In the genomic region with DNA sequence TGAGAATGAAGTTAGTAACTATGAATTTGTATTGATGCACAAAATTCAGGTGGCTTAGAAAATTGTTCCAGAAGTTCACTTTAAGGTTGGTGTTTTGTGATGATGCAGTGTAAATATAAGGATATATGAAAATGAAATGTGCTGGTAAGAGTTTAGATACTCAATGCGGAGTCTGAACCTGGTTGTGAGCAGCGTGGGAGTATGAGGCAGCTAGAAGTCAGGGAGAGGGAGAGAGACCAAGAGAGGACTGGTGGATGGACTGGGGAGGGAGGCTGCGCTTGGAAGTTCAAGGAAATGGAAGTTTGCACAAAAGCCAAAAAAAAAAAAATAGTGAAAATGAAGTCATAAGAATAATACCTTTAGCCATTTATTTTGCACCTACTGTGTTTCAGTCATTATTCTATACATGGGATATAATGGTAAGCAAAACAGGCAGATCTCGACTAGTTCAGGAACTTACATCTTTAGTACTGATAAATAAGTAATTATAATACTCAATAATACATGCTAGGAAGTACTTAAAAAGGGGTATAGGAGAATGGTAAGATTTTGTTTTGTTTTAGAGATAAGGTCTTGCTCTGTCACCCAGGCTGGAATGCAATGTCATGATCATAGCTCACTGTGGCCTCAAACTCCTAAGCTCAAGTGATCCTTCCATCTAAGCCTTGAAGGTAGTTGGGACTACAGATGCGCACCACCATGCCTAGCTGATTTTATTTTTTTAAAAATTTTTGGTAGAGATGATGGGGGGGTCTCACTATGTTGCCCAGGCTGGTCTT, we compare ENCODE assay signal across 25 cellular contexts.
"Had no signal": no experiment of that assay in that cellular context is flagged by ENCODE, and none has a peak within 500 bp of the region (broad histone marks: within the 10 kb centered on the region; RNA-seq: fewer than 3 reads in every experiment).

No MANE protein-coding gene starts in this region.

- H3K4me3 ChIP-seq: left lung, lung, ovary, right atrium auricular region, skin epidermis, spleen, tibial nerve, uterus had no signal

- FAIRE-seq: islet of Langerhans, kidney had no signal

- H3K27ac ChIP-seq: left lung, ovary, right atrium auricular region, skin epidermis, spleen, tibial nerve, uterus had no signal

- H3K9me3 Mint-ChIP-seq: immature natural killer cell; mesothelial cell of epicardium; naive B cell; natural killer cell; stimulated activated memory B cell treated with anti-CD40 and anti-IgM and Interleukin-4, amounts not matched to agents 10 μg/mL and 1 μg/mL and 100 μg/mL, for 72 hours; stimulated activated naive CD8-positive, alpha-beta T cell treated with anti-CD3 and anti-CD28 coated beads, Interleukin-15, amount 100 ng/mL, for 72 hours; type B pancreatic cell had no signal

- H3K9me3 ChIP-seq: left lung, ovary, right atrium auricular region, spleen, tibial nerve, uterus had no signal

- DNase-seq: hypothalamus; immature natural killer cell; kidney; left colon; left lung; mesendoderm; naive B cell; natural killer cell; ovary; spleen; stimulated activated CD4-positive, alpha-beta T cell treated with anti-CD3 and anti-CD28 coated beads, Interleukin-4, amount 100 ng/mL, for 24 hours; stimulated activated naive CD4-positive, alpha-beta T cell treated with Interleukin-2 at 50 U/mL for 16 hours; stimulated activated naive CD8-positive, alpha-beta T cell treated with anti-CD3 and anti-CD28 coated beads, Interleukin-15, amount 100 ng/mL, for 72 hours; substantia nigra; uterus had no signal

- H3K27me3 ChIP-seq: left lung, ovary, right atrium auricular region, tibial nerve, uterus had no signal

- H3K27ac Mint-ChIP-seq: immature natural killer cell; mesothelial cell of epicardium; natural killer cell; progenitor cell of endocrine pancreas; stimulated activated memory B cell treated with anti-CD40 and anti-IgM and Interleukin-4, amounts not matched to agents 10 μg/mL and 1 μg/mL and 100 μg/mL, for 72 hours; type B pancreatic cell had no signal

- H3K27me3 Mint-ChIP-seq: stimulated activated memory B cell treated with anti-CD40 and anti-IgM and Interleukin-4, amounts not matched to agents 10 μg/mL and 1 μg/mL and 100 μg/mL, for 72 hours had no signal

- H3K4me1 Mint-ChIP-seq: immature natural killer cell; mesothelial cell of epicardium; naive B cell; natural killer cell; stimulated activated naive CD8-positive, alpha-beta T cell treated with anti-CD3 and anti-CD28 coated beads, Interleukin-15, amount 100 ng/mL, for 72 hours had no signal

- H3K36me3 Mint-ChIP-seq: immature natural killer cell; mesothelial cell of epicardium; naive B cell; natural killer cell; stimulated activated memory B cell treated with anti-CD40 and anti-IgM and Interleukin-4, amounts not matched to agents 10 μg/mL and 1 μg/mL and 100 μg/mL, for 72 hours; type B pancreatic cell had no signal

- H3K4me1 ChIP-seq: right atrium auricular region, uterus had no signal

- H3K4me3 Mint-ChIP-seq: immature natural killer cell; mesothelial cell of epicardium; naive B cell; natural killer cell; stimulated activated memory B cell treated with anti-CD40 and anti-IgM and Interleukin-4, amounts not matched to agents 10 μg/mL and 1 μg/mL and 100 μg/mL, for 72 hours; stimulated activated naive CD8-positive, alpha-beta T cell treated with anti-CD3 and anti-CD28 coated beads, Interleukin-15, amount 100 ng/mL, for 72 hours; type B pancreatic cell had no signal

- ATAC-seq: left colon; left lung; natural killer cell; sciatic nerve; stimulated activated memory B cell treated with anti-CD40 and anti-IgM and Interleukin-4, amounts not matched to agents 10 μg/mL and 1 μg/mL and 100 μg/mL, for 72 hours; stimulated activated naive CD8-positive, alpha-beta T cell treated with anti-CD3 and anti-CD28 coated beads, Interleukin-15, amount 100 ng/mL, for 72 hours had no signal

- H3K36me3 ChIP-seq: left lung, ovary, right atrium auricular region, spleen, tibial nerve, uterus had no signal
